In genomic region chr7:73828107-73828803, GRCh38 we compare ENCODE assay signal across 1 cellular context.
TF ChIP-seq lines count a peak whose summit lies in the region.

No MANE protein-coding gene starts in this region.

TF ChIP-seq in HEK293, 187 proteins besides CTCF, POLR2A, EP300 and RAD21 (continued from another document and continues in another):
- TF ChIP-seq ZBTB11 (tag by site-specific recombination; conservative IDR thresholded peaks at IDR 0.05; ENCODE audit: low read depth) (no peak), ZNF302 (tag by site-specific recombination; IDR thresholded peaks at IDR 0.05; ENCODE audit: low read depth) (no peak), SP7 (tag by site-specific recombination; IDR thresholded peaks at IDR 0.05) (peak; percentile 87), KLF10 (tag by site-specific recombination; IDR thresholded peaks at IDR 0.05) (peak; percentile 51; the same call in 1 of the 2 replicates), ZNF350 (tag by site-specific recombination; IDR thresholded peaks at IDR 0.05) (no peak), PATZ1 (tag by site-specific recombination; IDR thresholded peaks at IDR 0.05) (no peak; the same call in 1 of the 2 replicates), SETDB1 (IDR thresholded peaks at IDR 0.05; ENCODE audit: insufficient read length, low read length) (no peak), GFI1B (tag by site-specific recombination; IDR thresholded peaks at IDR 0.05) (no peak), ZNF658 (tag by site-specific recombination; IDR thresholded peaks at IDR 0.05) (no peak), ZBTB17 (tag by site-specific recombination; IDR thresholded peaks at IDR 0.05) (peak; percentile 68), ZNF837 (tag by site-specific recombination; IDR thresholded peaks at IDR 0.05) (no peak), ZNF785 (tag by site-specific recombination; IDR thresholded peaks at IDR 0.05) (no peak), ZNF274 (IDR thresholded peaks at IDR 0.05; ENCODE audit: low read length) (no peak), ZNF274 (tag by site-specific recombination; IDR thresholded peaks at IDR 0.05; ENCODE audit: borderline replicate concordance) (no peak), ZSCAN4 (tag by site-specific recombination; IDR thresholded peaks at IDR 0.05) (peak; percentile 13; the same call in 1 of the 2 replicates), ZNF777 (tag by site-specific recombination; IDR thresholded peaks at IDR 0.05; ENCODE audit: borderline replicate concordance) (no peak), ZNF404 (tag by site-specific recombination; IDR thresholded peaks at IDR 0.05) (no peak), TRIM28 (IDR thresholded peaks at IDR 0.05; ENCODE audit: borderline replicate concordance, low read length) (no peak), PRDM1 (tag by site-specific recombination; IDR thresholded peaks at IDR 0.05) (no peak), PRDM4 (tag by site-specific recombination; IDR thresholded peaks at IDR 0.05) (peak; percentile 82), ZNF555 (tag by site-specific recombination; conservative IDR thresholded peaks at IDR 0.05) (no peak), ZNF2 (tag by site-specific recombination; IDR thresholded peaks at IDR 0.05) (peak; percentile 58; the same call in 1 of the 2 replicates), ZNF280C (tag by site-specific recombination; IDR thresholded peaks at IDR 0.05) (no peak), ZBTB20 (tag by site-specific recombination; IDR thresholded peaks at IDR 0.05) (no peak), PRDM2 (tag by site-specific recombination; IDR thresholded peaks at IDR 0.05; ENCODE audit: borderline replicate concordance) (no peak), ZNF514 (tag by site-specific recombination; IDR thresholded peaks at IDR 0.05) (no peak), PRDM10 (tag by site-specific recombination; IDR thresholded peaks at IDR 0.05) (peak; percentile 96), BCL11B (tag by site-specific recombination; IDR thresholded peaks at IDR 0.05; ENCODE audit: low read depth) (no peak), ZNF362 (tag by site-specific recombination; IDR thresholded peaks at IDR 0.05) (no peak), ZNF629 (tag by site-specific recombination; IDR thresholded peaks at IDR 0.05) (peak; percentile 89), ZNF10 (tag by site-specific recombination; IDR thresholded peaks at IDR 0.05) (no peak), ZNF501 (tag by site-specific recombination; IDR thresholded peaks at IDR 0.05) (no peak), ZNF558 (tag by site-specific recombination; IDR thresholded peaks at IDR 0.05) (no peak), ZNF660 (tag by site-specific recombination; IDR thresholded peaks at IDR 0.05) (no peak; the same call in 1 of the 2 replicates), ZNF623 (tag by site-specific recombination; IDR thresholded peaks at IDR 0.05) (no peak)
